ENCODE assay signal across 1 cellular context in the genomic region with DNA sequence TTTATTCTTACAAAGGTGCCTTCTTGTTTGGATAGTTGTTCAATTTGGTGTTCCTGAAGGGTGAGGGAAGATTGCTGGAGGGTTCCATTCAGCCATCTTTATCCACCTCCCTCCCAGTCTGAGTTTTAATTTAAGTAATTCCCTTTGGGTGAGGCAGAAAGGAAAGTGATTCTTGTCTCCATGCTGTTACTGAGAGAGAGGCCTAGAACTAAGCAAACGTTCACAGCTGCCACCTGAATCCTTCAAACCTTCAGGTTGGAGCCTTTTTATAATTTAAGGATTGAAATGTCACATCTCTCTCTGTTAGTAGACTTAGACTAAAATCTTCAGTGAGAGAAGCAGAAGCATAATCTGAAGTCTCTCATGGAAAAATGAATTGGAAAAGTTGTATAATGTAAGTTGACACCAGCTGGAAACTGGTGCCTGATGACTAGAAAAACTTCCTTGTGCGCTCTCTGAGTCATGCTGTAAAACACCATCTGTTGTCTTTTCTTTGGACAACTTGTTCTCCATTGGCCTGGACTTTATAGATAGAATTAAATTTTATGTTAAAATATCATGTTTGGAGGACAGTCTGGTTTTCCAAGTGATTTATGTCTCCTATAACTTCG.
TF ChIP-seq lines count a peak whose summit lies in the region.

No MANE protein-coding gene starts in this region.

TF ChIP-seq in SK-N-SH, 30 proteins besides CTCF, POLR2A, EP300 and RAD21 (continued from another document):
- TF ChIP-seq, protein P1, sequence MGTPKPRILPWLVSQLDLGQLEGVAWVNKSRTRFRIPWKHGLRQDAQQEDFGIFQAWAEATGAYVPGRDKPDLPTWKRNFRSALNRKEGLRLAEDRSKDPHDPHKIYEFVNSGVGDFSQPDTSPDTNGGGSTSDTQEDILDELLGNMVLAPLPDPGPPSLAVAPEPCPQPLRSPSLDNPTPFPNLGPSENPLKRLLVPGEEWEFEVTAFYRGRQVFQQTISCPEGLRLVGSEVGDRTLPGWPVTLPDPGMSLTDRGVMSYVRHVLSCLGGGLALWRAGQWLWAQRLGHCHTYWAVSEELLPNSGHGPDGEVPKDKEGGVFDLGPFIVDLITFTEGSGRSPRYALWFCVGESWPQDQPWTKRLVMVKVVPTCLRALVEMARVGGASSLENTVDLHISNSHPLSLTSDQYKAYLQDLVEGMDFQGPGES (IDR thresholded peaks at IDR 0.05; ENCODE audit: low read depth, low read length) = no peak
- peak; percentile 60; the same call in 1 of the 2 replicates for TF ChIP-seq MAX (IDR thresholded peaks at IDR 0.05; ENCODE audit: low read depth)
- no peak for TF ChIP-seq REST (IDR thresholded peaks at IDR 0.05; ENCODE audit: low read depth, low read length)
- TF ChIP-seq YY1 (IDR thresholded peaks at IDR 0.05; ENCODE audit: low read depth) = no peak
- TF ChIP-seq FOXM1 (IDR thresholded peaks at IDR 0.05; ENCODE audit: low read depth) = no peak
- TF ChIP-seq GABPA (IDR thresholded peaks at IDR 0.05; ENCODE audit: low read depth) = no peak
- TF ChIP-seq EZH2phosphoT487 (IDR thresholded peaks at IDR 0.05; ENCODE audit: borderline replicate concordance, low read depth) = no peak
- no peak for TF ChIP-seq RCOR1 (IDR thresholded peaks at IDR 0.05; ENCODE audit: low read length)
